14 cellular contexts compared by ENCODE assay signal in genomic region chr21:20728691-20729090, GRCh38.
DNase-seq lines count a peak whose midpoint lies in the region; ATAC-seq and TF ChIP-seq lines count a peak whose summit lies in the region.
"Had no signal": no experiment of that assay in that cellular context is flagged by ENCODE, and none has a peak within 500 bp of the region (broad histone marks: within the 10 kb centered on the region; RNA-seq: fewer than 3 reads in every experiment).

No MANE protein-coding gene starts in this region.

- H3K4me3 ChIP-seq in right cardiac atrium (ENCODE audit: low read length) = no peak overlapping the region
- H3K4me3 ChIP-seq in colonic mucosa = no peak overlapping the region
- H3K4me3 ChIP-seq in mucosa of descending colon = no peak overlapping the region
- H3K4me3 ChIP-seq: GM23248 had no signal

- H3K9me3 ChIP-seq in right cardiac atrium (ENCODE audit: control insufficient read depth, low read length) (no peaks in the 10 kb centered on the region), colonic mucosa (no peaks in the 10 kb centered on the region), mucosa of descending colon (no peaks in the 10 kb centered on the region)
- H3K9me3 ChIP-seq in CD4-positive, alpha-beta T cell (ENCODE audit: control insufficient read depth, low read length) = peaks cover 7% of the 10 kb centered on the region
- H3K9me3 ChIP-seq: BE2C, Caco-2 had no signal

- ATAC-seq in right cardiac atrium (peak in 1 of 2 donors; percentile 19), mucosa of descending colon (peak; percentile 77), esophagus mucosa (no peak)
- ATAC-seq in CD4-positive, alpha-beta T cell (ENCODE audit: poor library complexity) = no peak

- H3K27me3 Mint-ChIP-seq in CD4-positive, alpha-beta T cell = no peaks in the 10 kb centered on the region
- H3K27me3 Mint-ChIP-seq: CD4-positive, CD25-positive, alpha-beta regulatory T cell had no signal

- H3K4me1 ChIP-seq in right cardiac atrium (ENCODE audit: control insufficient read depth, insufficient read depth, low read length) (no peaks in the 10 kb centered on the region), colonic mucosa (no peaks in the 10 kb centered on the region), mucosa of descending colon (ENCODE audit: low read depth) (no peaks in the 10 kb centered on the region)
- H3K4me1 ChIP-seq: BE2C had no signal

- WGBS in right cardiac atrium = 68% methylated on average over 6 of the region's 6 CpGs

- intact Hi-C loops in right cardiac atrium (cut with DNase I) = no loop called here
- intact Hi-C loops in cardiac septum (cut with DNase I) = no loop called here
- intact Hi-C loops in colonic mucosa (cut with DNase I) = no loop called here
- intact Hi-C loops in mucosa of descending colon (cut with DNase I, micrococcal nuclease) = no loop called here
- intact Hi-C loops in CD4-positive, alpha-beta T cell (cut with DNase I, micrococcal nuclease) = no loop called here

- no peak overlapping the region for H3K9ac ChIP-seq in colonic mucosa (ENCODE audit: low read depth in 2 of 2, low read length in 2 of 2)
- H3K9ac ChIP-seq: GM23248 had no signal

- DNase-seq in right cardiac atrium (peak in 2 of 3 donors; percentile 11 to 30), cardiac septum (ENCODE audit: low spot score) (no peak), colonic mucosa (peak; percentile 54), mucosa of descending colon (peak in 2 of 3 donors; percentile 45 to 62)
- DNase-seq in CD4-positive, alpha-beta T cell = no peak
- DNase-seq: ACHN; BE2C; C1 segment of cervical spinal cord; Caco-2; CD4-positive, CD25-positive, alpha-beta regulatory T cell; GM23248; HCEC 1CT had no signal

- H3K27ac ChIP-seq in right cardiac atrium (ENCODE audit: low read length) = no peak overlapping the region
- no peak overlapping the region for H3K27ac ChIP-seq in colonic mucosa
- no peak overlapping the region for H3K27ac ChIP-seq in CD4-positive, alpha-beta T cell (ENCODE audit: low read depth, low read length)
- H3K27ac ChIP-seq: GM23248, HL-60 had no signal

- H3K36me3 Mint-ChIP-seq in CD4-positive, alpha-beta T cell (ENCODE audit: low read depth) = no peaks in the 10 kb centered on the region
- H3K36me3 Mint-ChIP-seq: CD4-positive, CD25-positive, alpha-beta regulatory T cell had no signal

- POLR2A ChIA-PET in CD4-positive, alpha-beta T cell (lab: Charles Lee) = no interaction called here

- no peaks in the 10 kb centered on the region for H3K4me1 Mint-ChIP-seq in CD4-positive, alpha-beta T cell (ENCODE audit: low read depth)

- H3K4me3 Mint-ChIP-seq in CD4-positive, alpha-beta T cell = no peak overlapping the region
- H3K4me3 Mint-ChIP-seq: CD4-positive, CD25-positive, alpha-beta regulatory T cell had no signal

- H3K27me3 ChIP-seq in right cardiac atrium (ENCODE audit: control insufficient read depth, insufficient read depth) = no peaks in the 10 kb centered on the region
- no peaks in the 10 kb centered on the region for H3K27me3 ChIP-seq in colonic mucosa
- no peaks in the 10 kb centered on the region for H3K27me3 ChIP-seq in CD4-positive, alpha-beta T cell (ENCODE audit: control insufficient read depth, insufficient read depth, low read length)
- H3K27me3 ChIP-seq: BE2C had no signal

- peaks cover 5% of the 10 kb centered on the region for H3K9me3 Mint-ChIP-seq in CD4-positive, alpha-beta T cell

- no peak overlapping the region for H3K27ac Mint-ChIP-seq in CD4-positive, alpha-beta T cell
- H3K27ac Mint-ChIP-seq: CD4-positive, CD25-positive, alpha-beta regulatory T cell had no signal

- no peaks in the 10 kb centered on the region for H3K36me3 ChIP-seq in colonic mucosa
- no peaks in the 10 kb centered on the region for H3K36me3 ChIP-seq in mucosa of descending colon (ENCODE audit: low read depth)
- H3K36me3 ChIP-seq: BE2C had no signal

- CTCF ChIA-PET in CD4-positive, alpha-beta T cell (lab: Charles Lee) = no interaction called here

- no peak for TF ChIP-seq CTCF in colonic mucosa (IDR thresholded peaks at IDR 0.05)
- no peak for TF ChIP-seq CTCF in mucosa of descending colon (IDR thresholded peaks at IDR 0.05)
- no peak for TF ChIP-seq CTCF in CD4-positive, alpha-beta T cell (IDR thresholded peaks at IDR 0.05)

Comparison
In these comparisons a context has a peak if more than half of its experiments do, and no peak if none do; other contexts are left out.
1. DNase-seq: peak in right cardiac atrium (2 of 3), colonic mucosa (single experiment) and mucosa of descending colon (2 of 3); none in cardiac septum (single experiment) and CD4-positive, alpha-beta T cell (0 of 10).